Comparison of ENCODE assay signal across 20 cellular contexts in the genomic region with DNA sequence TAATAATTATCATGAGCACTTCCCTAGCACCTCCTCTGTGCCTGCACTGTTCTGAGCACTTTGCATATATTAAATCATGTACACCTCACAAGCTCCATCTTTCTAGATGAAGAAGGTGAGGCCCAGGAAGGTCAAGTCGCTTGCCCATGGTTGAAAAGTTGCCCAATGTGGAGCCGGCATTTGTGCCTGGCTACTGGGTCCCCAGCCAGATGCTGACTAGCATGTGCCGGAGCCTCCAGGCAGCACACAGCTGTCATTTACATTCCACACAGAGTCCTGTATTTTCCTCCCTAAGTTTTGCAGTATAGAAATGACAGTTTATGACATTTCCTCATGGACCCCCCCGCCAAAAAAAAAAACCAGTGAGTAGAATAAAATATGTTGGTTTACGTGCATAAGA.
"Had no signal": no experiment of that assay in that cellular context is flagged by ENCODE, and none has a peak within 500 bp of the region (broad histone marks: within the 10 kb centered on the region; RNA-seq: fewer than 3 reads in every experiment).

No MANE protein-coding gene starts in this region.

- H3K4me3 ChIP-seq: coronary artery, mucosa of descending colon, thoracic aorta, upper lobe of right lung had no signal

- H3K27ac ChIP-seq: coronary artery, thoracic aorta, upper lobe of right lung had no signal

- H3K27me3 ChIP-seq: upper lobe of right lung had no signal

- H3K9me3 ChIP-seq: mucosa of descending colon, thoracic aorta, upper lobe of right lung had no signal

- ATAC-seq: left ventricle myocardium superior, mucosa of descending colon, upper lobe of right lung, WTC11 had no signal

- DNase-seq: activated naive CD4-positive, alpha-beta T cell; activated naive CD8-positive, alpha-beta T cell treated with anti-CD3 and anti-CD28 coated beads for 36 hours; activated T-cell treated with anti-CD3 and anti-CD28 coated beads, Interleukin-2, amount 50 U/mL, for 1 hour; cerebellar nuclear complex; endodermal cell; foreskin fibroblast; hippocampal formation; kidney glomerular epithelial cell; left ventricle myocardium superior; mucosa of descending colon; occipital lobe; posterior cingulate gyrus; retina; stimulated activated CD4-positive, alpha-beta T cell treated with anti-CD3 and anti-CD28 coated beads, Interleukin-4, amount 100 ng/mL, for 1 hour; stimulated activated naive CD4-positive, alpha-beta T cell treated with Interleukin-2 at 50 U/mL for 16 hours; T-helper 9 cell; upper lobe of right lung had no signal
